1 cellular context compared by ENCODE assay signal in genomic region chr11:95789506-95790122, GRCh38.
TF ChIP-seq lines count a peak whose summit lies in the region.

TSS of gene FAM76B (minus strand) at chr11:95789782. CDS start at chr11:95789478, 304 bp downstream.

TF ChIP-seq in HepG2, 621 proteins besides CTCF, POLR2A, EP300 and RAD21 (continued from another document):
- TF ChIP-seq ATF4 (CRISPR knock-in tag; IDR thresholded peaks at IDR 0.05) (peak in 1 of 2 experiments; percentile 66; a peak in 2 of 4 replicates), E2F1 (CRISPR knock-in tag; IDR thresholded peaks at IDR 0.05) (peak; percentile 99), GLMP (CRISPR knock-in tag; IDR thresholded peaks at IDR 0.05; ENCODE audit: borderline replicate concordance) (no peak), JUND (CRISPR knock-in tag; IDR thresholded peaks at IDR 0.05) (peak; percentile 75), CHCHD3 (CRISPR knock-in tag; IDR thresholded peaks at IDR 0.05) (no peak), ZBTB20 (CRISPR knock-in tag; IDR thresholded peaks at IDR 0.05; ENCODE audit: borderline replicate concordance, low read depth) (peak; percentile 20; the same call in 1 of the 2 replicates), KLF9 (CRISPR knock-in tag; IDR thresholded peaks at IDR 0.05; ENCODE audit: low read depth) (0 out of 2 replicates have a peak, but pooled peaks have one; percentile 24), CCAR2 (optimal IDR thresholded peaks at IDR 0.05; ENCODE audit: low read depth, low read length) (no peak), GPN1 (CRISPR knock-in tag; IDR thresholded peaks at IDR 0.05; ENCODE audit: borderline replicate concordance) (no peak), MTF2 (CRISPR knock-in tag; IDR thresholded peaks at IDR 0.05; ENCODE audit: borderline replicate concordance) (no peak), TBX3 (IDR thresholded peaks at IDR 0.05; ENCODE audit: borderline replicate concordance) (no peak), ZNF569 (CRISPR knock-in tag; IDR thresholded peaks at IDR 0.05; ENCODE audit: borderline replicate concordance) (no peak), ZNF766 (CRISPR knock-in tag; IDR thresholded peaks at IDR 0.05; ENCODE audit: borderline replicate concordance) (peak; percentile 13; the same call in 1 of the 2 replicates), HHEX (CRISPR knock-in tag; IDR thresholded peaks at IDR 0.05) (no peak), ATF1 (CRISPR knock-in tag; IDR thresholded peaks at IDR 0.05) (no peak; the same call in 1 of the 2 replicates), EEA1 (CRISPR knock-in tag; IDR thresholded peaks at IDR 0.05; ENCODE audit: borderline replicate concordance) (0 out of 2 replicates have a peak, but pooled peaks have one; percentile 15), NFKB2 (CRISPR knock-in tag; IDR thresholded peaks at IDR 0.05; ENCODE audit: borderline replicate concordance) (peak; percentile 63; the same call in 1 of the 2 replicates), ZNF567 (CRISPR knock-in tag; IDR thresholded peaks at IDR 0.05; ENCODE audit: borderline replicate concordance) (no peak), MAX (IDR thresholded peaks at IDR 0.05) (peak; percentile 94), CREBL2 (CRISPR knock-in tag; IDR thresholded peaks at IDR 0.05; ENCODE audit: borderline replicate concordance) (peak; percentile 39; the same call in 1 of the 2 replicates), ATF2 (CRISPR knock-in tag; IDR thresholded peaks at IDR 0.05) (0 out of 2 replicates have a peak, but pooled peaks have one; percentile 44), FOXO1 (CRISPR knock-in tag; IDR thresholded peaks at IDR 0.05) (peak; percentile 90), SIX4 (CRISPR knock-in tag; IDR thresholded peaks at IDR 0.05) (peak; percentile 71), SRSF4 (IDR thresholded peaks at IDR 0.05; ENCODE audit: low read depth, low read length, poor library complexity, severe bottlenecking) (no peak), CREB1 (IDR thresholded peaks at IDR 0.05) (peak; percentile 93), CREB1 (CRISPR knock-in tag; IDR thresholded peaks at IDR 0.05) (no peak; the same call in 1 of the 2 replicates), ETV5 (CRISPR knock-in tag; IDR thresholded peaks at IDR 0.05; ENCODE audit: borderline replicate concordance) (peak; percentile 95), CERS6 (CRISPR knock-in tag; IDR thresholded peaks at IDR 0.05) (no peak), FUBP1 (CRISPR knock-in tag; IDR thresholded peaks at IDR 0.05; ENCODE audit: borderline replicate concordance) (no peak), NFE2 (CRISPR knock-in tag; IDR thresholded peaks at IDR 0.05) (no peak), TOPORS (CRISPR knock-in tag; IDR thresholded peaks at IDR 0.05) (peak; percentile 59; the same call in 1 of the 2 replicates), SRSF9 (IDR thresholded peaks at IDR 0.05; ENCODE audit: borderline replicate concordance, insufficient read depth, low read depth, low read length, poor library complexity, severe bottlenecking) (no peak), MBD4 (IDR thresholded peaks at IDR 0.05; ENCODE audit: borderline replicate concordance, low read length) (no peak), CENPX (CRISPR knock-in tag; IDR thresholded peaks at IDR 0.05) (no peak), HBP1 (CRISPR knock-in tag; IDR thresholded peaks at IDR 0.05; ENCODE audit: low read depth) (peak; percentile 91), KAT2B (IDR thresholded peaks at IDR 0.05; ENCODE audit: borderline replicate concordance, low read depth, low read length) (no peak), RFX3 (CRISPR knock-in tag; IDR thresholded peaks at IDR 0.05) (no peak), EED (CRISPR knock-in tag; IDR thresholded peaks at IDR 0.05) (no peak), SP4 (CRISPR knock-in tag; IDR thresholded peaks at IDR 0.05) (peak; percentile 94)
- TF ChIP-seq, protein P1, sequence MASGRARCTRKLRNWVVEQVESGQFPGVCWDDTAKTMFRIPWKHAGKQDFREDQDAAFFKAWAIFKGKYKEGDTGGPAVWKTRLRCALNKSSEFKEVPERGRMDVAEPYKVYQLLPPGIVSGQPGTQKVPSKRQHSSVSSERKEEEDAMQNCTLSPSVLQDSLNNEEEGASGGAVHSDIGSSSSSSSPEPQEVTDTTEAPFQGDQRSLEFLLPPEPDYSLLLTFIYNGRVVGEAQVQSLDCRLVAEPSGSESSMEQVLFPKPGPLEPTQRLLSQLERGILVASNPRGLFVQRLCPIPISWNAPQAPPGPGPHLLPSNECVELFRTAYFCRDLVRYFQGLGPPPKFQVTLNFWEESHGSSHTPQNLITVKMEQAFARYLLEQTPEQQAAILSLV (CRISPR knock-in tag; IDR thresholded peaks at IDR 0.05; ENCODE audit: borderline replicate concordance) = peak; percentile 77; the same call in 1 of the 2 replicates
- TF ChIP-seq, protein P2, sequence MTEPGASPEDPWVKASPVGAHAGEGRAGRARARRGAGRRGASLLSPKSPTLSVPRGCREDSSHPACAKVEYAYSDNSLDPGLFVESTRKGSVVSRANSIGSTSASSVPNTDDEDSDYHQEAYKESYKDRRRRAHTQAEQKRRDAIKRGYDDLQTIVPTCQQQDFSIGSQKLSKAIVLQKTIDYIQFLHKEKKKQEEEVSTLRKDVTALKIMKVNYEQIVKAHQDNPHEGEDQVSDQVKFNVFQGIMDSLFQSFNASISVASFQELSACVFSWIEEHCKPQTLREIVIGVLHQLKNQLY (CRISPR knock-in tag; IDR thresholded peaks at IDR 0.05) = 0 out of 2 replicates have a peak, but pooled peaks have one; percentile 24
